1 cellular context compared by ENCODE assay signal in the genomic region with DNA sequence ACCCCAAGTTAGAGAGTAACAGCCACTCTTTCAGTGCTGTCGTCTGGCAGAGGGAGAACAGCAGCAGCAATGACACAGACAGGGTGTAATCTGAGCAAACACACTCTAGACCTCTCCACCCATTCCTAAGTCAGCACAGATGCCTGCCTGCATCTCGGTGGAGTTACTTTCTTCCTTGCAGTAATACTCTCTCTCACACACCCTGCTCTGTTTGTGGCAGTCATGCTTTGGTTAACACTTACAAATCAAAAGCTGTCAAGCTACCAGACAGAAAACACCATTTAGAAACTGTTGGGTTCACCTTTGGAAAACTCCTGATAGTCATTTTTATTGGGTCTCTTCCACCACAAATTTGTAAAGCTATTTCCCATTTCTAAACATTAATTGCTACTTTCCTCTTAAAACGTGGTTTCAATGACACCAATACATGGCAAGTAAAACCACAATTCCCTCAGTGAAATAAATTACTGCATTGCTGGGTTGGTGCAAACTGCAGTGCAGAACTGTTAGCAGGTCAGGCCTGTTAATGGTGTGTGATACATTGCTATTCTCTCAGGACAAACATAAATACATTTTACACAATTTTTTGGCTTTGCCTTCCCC.
TF ChIP-seq lines count a peak whose summit lies in the region.

No MANE protein-coding gene starts in this region.

TF ChIP-seq in HEK293, 187 proteins besides CTCF, POLR2A, EP300 and RAD21 (continued from another document):
- no peak for TF ChIP-seq ZNF266 (tag by site-specific recombination; IDR thresholded peaks at IDR 0.05; ENCODE audit: low read depth)
- TF ChIP-seq ZNF843 (tag by site-specific recombination; IDR thresholded peaks at IDR 0.05) = 0 out of 2 replicates have a peak, but pooled peaks have one; percentile 21
- peak; percentile 85 for TF ChIP-seq SP7 (tag by site-specific recombination; IDR thresholded peaks at IDR 0.05)
